8 cellular contexts compared by ENCODE assay signal in the genomic region with DNA sequence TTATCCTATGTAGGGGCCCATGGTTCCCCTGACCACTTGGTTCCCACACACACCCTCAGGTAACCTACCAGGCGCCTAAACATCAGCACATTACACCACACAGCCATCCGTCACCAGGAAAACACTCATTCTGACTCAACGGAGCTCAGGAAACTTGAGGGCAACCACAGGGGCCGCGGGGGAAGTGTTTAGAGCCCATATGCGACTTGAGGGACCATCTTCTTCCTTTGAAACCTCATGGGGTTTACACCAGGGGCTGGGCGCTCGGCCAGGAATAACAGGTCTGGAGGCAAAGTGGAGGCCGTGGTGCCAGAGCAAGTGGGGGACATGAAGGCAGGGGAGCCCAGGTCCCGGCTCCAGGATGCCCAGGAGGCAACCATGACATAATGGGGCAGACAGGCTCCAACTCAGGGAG.
DNase-seq lines count a peak whose midpoint lies in the region; ATAC-seq and TF ChIP-seq lines count a peak whose summit lies in the region.

No MANE protein-coding gene starts in this region.

- ATAC-seq in GM21360 (IDR thresholded peaks at IDR 0.05; ENCODE audit: unreplicated experiment) (no peak), HG03280 (IDR thresholded peaks at IDR 0.05; ENCODE audit: unreplicated experiment) (no peak)

- H3K27me3 ChIP-seq in DOHH2 (ENCODE audit: control insufficient read depth, low read length), result peaks cover 38% of the 10 kb centered on the region

- no peak overlapping the region for H3K27ac ChIP-seq in DOHH2 (ENCODE audit: low read depth, low read length)

- peak overlapping the region; percentile 96 for H3K4me3 ChIP-seq in DOHH2 (ENCODE audit: low read length)
- peak overlapping the region; percentile 81 for H3K4me3 ChIP-seq in fibroblast of pulmonary artery (replicated peaks; ENCODE audit: low read depth, low read length)

- H3K4me2 ChIP-seq in DOHH2 (ENCODE audit: low read length), result peak overlapping the region; percentile 99

- peaks cover 13% of the 10 kb centered on the region for H3K79me2 ChIP-seq in DOHH2 (ENCODE audit: control insufficient read depth, low read length)

- H3K4me1 ChIP-seq in DOHH2 (ENCODE audit: control insufficient read depth, low read length), result peaks cover 32% of the 10 kb centered on the region

- H3K9me3 ChIP-seq in DOHH2 (ENCODE audit: control insufficient read depth, insufficient read depth, low read length), result no peaks in the 10 kb centered on the region

- no peaks in the 10 kb centered on the region for H3K36me3 ChIP-seq in DOHH2 (ENCODE audit: control insufficient read depth, low read length)

- no peaks in the 10 kb centered on the region for H3F3A ChIP-seq in DOHH2 (ENCODE audit: control insufficient read depth, insufficient read depth)

- TF ChIP-seq CTCF in DOHH2 (IDR thresholded peaks at IDR 0.05; ENCODE audit: low read depth, low read length, poor library complexity, severe bottlenecking) (no peak), fibroblast of pulmonary artery (IDR thresholded peaks at IDR 0.05; ENCODE audit: low read length, missing control alignments) (no peak)

- DNase-seq in NOMO-1 treated with DMSO at 0.1 percent for 48 hours (lab: John Stamatoyannopoulos, UW; ENCODE audit: unreplicated experiment) (peak; percentile 99), activated T-cell treated with anti-CD3 and anti-CD28 coated beads for 1 hour (ENCODE audit: low read depth) (peak; percentile 60), fibroblast of pulmonary artery (ENCODE audit: low read depth) (peak; percentile 84), DMS114 treated with DMSO at 0.1 percent for 48 hours (lab: John Stamatoyannopoulos, UW; ENCODE audit: unreplicated experiment) (no peak)
- DNase-seq in stimulated activated CD4-positive, alpha-beta T cell treated with anti-CD3 and anti-CD28 coated beads, Interleukin-4, amount 100 ng/mL, for 48 hours (ENCODE audit: low read depth in 2 of 2), result peak; percentile 60 to 68

- no peaks in the 10 kb centered on the region for H3K9me2 ChIP-seq in DOHH2 (replicated peaks; ENCODE audit: control insufficient read depth, low read length)

- peaks cover 22% of the 10 kb centered on the region; the same call in 1 of the 2 replicates for H4K20me1 ChIP-seq in DOHH2 (ENCODE audit: control insufficient read depth, insufficient read depth, low read depth, low read length)
